8 cellular contexts compared by ENCODE assay signal in genomic region chr10:117373848-117374505, GRCh38. TPM values are rescaled to one million over a fixed set of nuclear protein-coding genes. Genes with fewer than 3 reads are reported as not detected.
A peak's percentile ranks its signal among the peaks of the same experiment; 100 is the strongest.
DNase-seq lines count a peak whose midpoint lies in the region; TF ChIP-seq lines count a peak whose summit lies in the region.

No MANE protein-coding gene starts in this region.

- POLR2A ChIA-PET in HEK293 (lab: Yijun Ruan, JAX) = interaction anchor here (0.6 to 1.9 kb wide), 5 partner anchors 13 to 1381 kb away, joined by 4 to 9 read pairs (median 5); partner anchors contain the start of gene CACUL1

- 2% methylated on average over 31 of the region's 31 CpGs for WGBS in prostate gland

- H3K36me3 ChIP-seq in HEK293 (ENCODE audit: control insufficient read depth in 2 of 2, insufficient read depth in 1 of 2, low read length in 2 of 2) (no peaks in the 10 kb centered on the region; a peak in 1 of 3 replicates), adipocyte (ENCODE audit: control insufficient read depth, insufficient read depth, low read length, severe bottlenecking) (no peaks in the 10 kb centered on the region), left ventricle myocardium inferior (no peaks in the 10 kb centered on the region), prostate gland (no peaks in the 10 kb centered on the region)

- peak overlapping the region; percentile 91 for H3K9ac ChIP-seq in adipocyte (ENCODE audit: low read length)

- TF ChIP-seq POLR2A in prostate gland (IDR thresholded peaks at IDR 0.05) = no peak

- no peaks in the 10 kb centered on the region; the same call in 1 of the 2 replicates for H3K4me1 ChIP-seq in HEK293 (ENCODE audit: control insufficient read depth, insufficient read depth, low read length)
- H3K4me1 ChIP-seq in adipocyte (ENCODE audit: control insufficient read depth, insufficient read depth, low read length) = peaks cover 31% of the 10 kb centered on the region
- H3K4me1 ChIP-seq in left ventricle myocardium inferior = peaks cover 74% of the 10 kb centered on the region
- H3K4me1 ChIP-seq in prostate gland (replicated peaks) = no peaks in the 10 kb centered on the region

- DNase-seq in EL = peak; percentile 59
- peak; percentile 62 for DNase-seq in RKO (ENCODE audit: low spot score)
- DNase-seq in adipocyte (ENCODE audit: low read depth) = peak; percentile 88
- DNase-seq in left ventricle myocardium inferior = peak; percentile 53
- peak; percentile 25 for DNase-seq in prostate gland (ENCODE audit: low spot score)
- DNase-seq in cerebellar nuclear complex (lab: John Stamatoyannopoulos, UW) = no peak
- no peak for DNase-seq in NCI-H1092 (lab: John Stamatoyannopoulos, UW)

- H3K27ac ChIP-seq in HEK293 (ENCODE audit: extremely low read depth, low read depth, low read length) = peak overlapping the region; percentile 84
- peak overlapping the region; percentile 95 for H3K27ac ChIP-seq in left ventricle myocardium inferior (replicated peaks)
- peak overlapping the region; percentile 91 to 95 for H3K27ac ChIP-seq in prostate gland

- H3K27me3 ChIP-seq in adipocyte (replicated peaks; ENCODE audit: control insufficient read depth, insufficient read depth, low read length) = no peaks in the 10 kb centered on the region
- H3K27me3 ChIP-seq in left ventricle myocardium inferior (ENCODE audit: low read depth) = peaks cover 6% of the 10 kb centered on the region
- H3K27me3 ChIP-seq in prostate gland (replicated peaks; ENCODE audit: insufficient read depth) = no peaks in the 10 kb centered on the region

- peak overlapping the region; percentile 94 for H3K4me3 ChIP-seq in HEK293 (ENCODE audit: low read depth, low read length)
- H3K4me3 ChIP-seq in adipocyte (ENCODE audit: low read length) = peak overlapping the region; percentile 86
- peak overlapping the region; percentile 93 for H3K4me3 ChIP-seq in left ventricle myocardium inferior
- peak overlapping the region; percentile 82 to 84 for H3K4me3 ChIP-seq in prostate gland

- CTCF ChIA-PET in HEK293 (lab: Yijun Ruan, JAX) = interaction anchor here (0.7 to 1.3 kb wide), 3 partner anchors 69 to 157 kb away, joined by 3 read pairs; no protein-coding TSS in a partner anchor

- intact Hi-C loops in left ventricle myocardium inferior (cut with micrococcal nuclease) (no loop called here), prostate gland (cut with DNase I) (no loop called here)

- no peak for TF ChIP-seq CTCF in HEK293 (tag by site-specific recombination; IDR thresholded peaks at IDR 0.05)
- TF ChIP-seq CTCF in left ventricle myocardium inferior (IDR thresholded peaks at IDR 0.05; ENCODE audit: borderline replicate concordance) = no peak
- no peak for TF ChIP-seq CTCF in prostate gland (IDR thresholded peaks at IDR 0.05)

- H3K9me3 ChIP-seq in HEK293 (ENCODE audit: control insufficient read depth, insufficient read depth, low read depth, low read length) (no peaks in the 10 kb centered on the region), adipocyte (ENCODE audit: control insufficient read depth, low read length) (no peaks in the 10 kb centered on the region), left ventricle myocardium inferior (replicated peaks) (no peaks in the 10 kb centered on the region), prostate gland (no peaks in the 10 kb centered on the region)

TF ChIP-seq in HEK293, 187 proteins besides CTCF, POLR2A, EP300 and RAD21:
- peak; percentile 93 for TF ChIP-seq REST (tag by site-specific recombination; IDR thresholded peaks at IDR 0.05)
- TF ChIP-seq PRDM6 (tag by site-specific recombination; IDR thresholded peaks at IDR 0.05) = no peak
- TF ChIP-seq ZNF600 (tag by site-specific recombination; IDR thresholded peaks at IDR 0.05) = peak; percentile 3; the same call in 1 of the 2 replicates
- TF ChIP-seq ZNF585B (tag by site-specific recombination; IDR thresholded peaks at IDR 0.05) = no peak
- no peak for TF ChIP-seq KLF10 (tag by site-specific recombination; IDR thresholded peaks at IDR 0.05)
- 0 out of 2 replicates have a peak, but pooled peaks have one; percentile 6 for TF ChIP-seq ZXDB (tag by site-specific recombination; IDR thresholded peaks at IDR 0.05)
- 0 out of 2 replicates have a peak, but pooled peaks have one; percentile 8 for TF ChIP-seq GLIS1 (tag by site-specific recombination; IDR thresholded peaks at IDR 0.05)
- no peak for TF ChIP-seq ZNF658 (tag by site-specific recombination; IDR thresholded peaks at IDR 0.05)
- peak; percentile 89 for TF ChIP-seq ZBTB20 (tag by site-specific recombination; IDR thresholded peaks at IDR 0.05)
- TF ChIP-seq SP3 (tag by site-specific recombination; IDR thresholded peaks at IDR 0.05) = peak; percentile 22; the same call in 1 of the 2 replicates
- TF ChIP-seq OSR2 (tag by site-specific recombination; IDR thresholded peaks at IDR 0.05) = 0 out of 2 replicates have a peak, but pooled peaks have one; percentile 37
- TF ChIP-seq ZNF112 (tag by site-specific recombination; IDR thresholded peaks at IDR 0.05) = no peak
- TF ChIP-seq YY2 (tag by site-specific recombination; IDR thresholded peaks at IDR 0.05) = no peak
- TF ChIP-seq HOXA7 (CRISPR knock-in tag; IDR thresholded peaks at IDR 0.05; ENCODE audit: borderline replicate concordance) = no peak
- TF ChIP-seq ZNF488 (tag by site-specific recombination; IDR thresholded peaks at IDR 0.05) = no peak
- TF ChIP-seq ZBTB17 (tag by site-specific recombination; IDR thresholded peaks at IDR 0.05) = no peak
- TF ChIP-seq ZNF777 (tag by site-specific recombination; IDR thresholded peaks at IDR 0.05; ENCODE audit: borderline replicate concordance) = no peak
- peak; percentile 38; the same call in 1 of the 2 replicates for TF ChIP-seq KLF8 (tag by site-specific recombination; IDR thresholded peaks at IDR 0.05)
- TF ChIP-seq ZNF10 (tag by site-specific recombination; IDR thresholded peaks at IDR 0.05) = no peak
- peak; percentile 69; the same call in 1 of the 2 replicates for TF ChIP-seq ZBTB48 (tag by site-specific recombination; IDR thresholded peaks at IDR 0.05)
- TF ChIP-seq ZBTB6 (tag by site-specific recombination; IDR thresholded peaks at IDR 0.05) = peak; percentile 82; the same call in 1 of the 2 replicates
- TF ChIP-seq ZNF335 (tag by site-specific recombination; conservative IDR thresholded peaks at IDR 0.05) = peak; percentile 77

RNA-seq across cellular contexts. Expression of gene PDZD8, which starts 1.3 kb away (rescaled TPM):
- total RNA-seq in left ventricle myocardium inferior (23.9 TPM), prostate gland (10 to 100 TPM; 22.7 to 38.7 TPM)

Comparison
In these comparisons a context has a peak if more than half of its experiments do, and no peak if none do; other contexts are left out.
1. DNase-seq: peak in EL (single experiment), RKO (single experiment), adipocyte (single experiment), left ventricle myocardium inferior (single experiment) and prostate gland (single experiment); none in cerebellar nuclear complex (0 of 2) and NCI-H1092 (single experiment).
2. Peak in every context shown above with its lines, with median percentiles within 50 percentile points of each other: H3K27ac ChIP-seq and H3K4me3 ChIP-seq.